In genomic region chr5:81194633-81195333, GRCh38 we compare ENCODE assay signal across 8 cellular contexts. TPM values are rescaled to one million over a fixed set of nuclear protein-coding genes. Genes with fewer than 3 reads are reported as not detected.
DNase-seq lines count a peak whose midpoint lies in the region; ATAC-seq and TF ChIP-seq lines count a peak whose summit lies in the region.

No MANE protein-coding gene starts in this region.

- H3K4me1 Mint-ChIP-seq in activated T-cell treated with anti-CD3 and anti-CD28 coated beads, Interleukin-2, amount 50 U/mL, for 4 hours (ENCODE audit: low read depth): peaks cover 7% of the 10 kb centered on the region
- peaks cover 29% of the 10 kb centered on the region for H3K4me1 Mint-ChIP-seq in nephron progenitor cell
- peaks cover 3 to 6% of the 10 kb centered on the region in 2 donors for H3K4me1 Mint-ChIP-seq in stimulated activated naive B cell treated with anti-CD40 and anti-IgM and Interleukin-4, amounts not matched to agents 10 μg/mL and 1 μg/mL and 100 μg/mL, for 72 hours

- no peak overlapping the region for H3K4me3 Mint-ChIP-seq in activated T-cell treated with anti-CD3 and anti-CD28 coated beads, Interleukin-2, amount 50 U/mL, for 4 hours
- peak overlapping the region; percentile 49 for H3K4me3 Mint-ChIP-seq in nephron progenitor cell
- peak overlapping the region; percentile 22 to 44 for H3K4me3 Mint-ChIP-seq in stimulated activated naive B cell treated with anti-CD40 and anti-IgM and Interleukin-4, amounts not matched to agents 10 μg/mL and 1 μg/mL and 100 μg/mL, for 72 hours

- TF ChIP-seq CTCF in Peyer's patch (IDR thresholded peaks at IDR 0.05): peak; percentile 33 to 85 (median 73)
- peak; percentile 86 to 95 for TF ChIP-seq CTCF in fibroblast of lung (conservative IDR thresholded peaks at IDR 0.05 in 1 of 2, IDR thresholded peaks at IDR 0.05 in 1 of 2; ENCODE audit: low read depth in 1 of 2, low read length in 2 of 2)
- TF ChIP-seq CTCF in nephron progenitor cell (IDR thresholded peaks at IDR 0.05): peak; percentile 93

- H3K4me1 ChIP-seq in HUES6 (ENCODE audit: control insufficient read depth, insufficient read depth, low read length) (peaks cover 7% of the 10 kb centered on the region), Peyer's patch (no peaks in the 10 kb centered on the region), fibroblast of lung (ENCODE audit: control insufficient read depth, extremely low read depth, insufficient read depth, low read length) (no peaks in the 10 kb centered on the region)

- H3K27me3 Mint-ChIP-seq in activated T-cell treated with anti-CD3 and anti-CD28 coated beads, Interleukin-2, amount 50 U/mL, for 4 hours (ENCODE audit: low read depth): no peaks in the 10 kb centered on the region
- peaks cover 4% of the 10 kb centered on the region for H3K27me3 Mint-ChIP-seq in nephron progenitor cell (ENCODE audit: low read depth, poor library complexity)
- H3K27me3 Mint-ChIP-seq in stimulated activated naive B cell treated with anti-CD40 and anti-IgM and Interleukin-4, amounts not matched to agents 10 μg/mL and 1 μg/mL and 100 μg/mL, for 72 hours: peaks cover 10 to 18% of the 10 kb centered on the region in 2 donors

- peak; percentile 68 for DNase-seq in COLO668 (lab: John Stamatoyannopoulos, UW; ENCODE audit: unreplicated experiment)
- DNase-seq in Peyer's patch: peak; percentile 57 to 89 (median 86)
- DNase-seq in activated T-cell treated with anti-CD3 and anti-CD28 coated beads, Interleukin-2, amount 50 U/mL, for 4 hours: peak; percentile 76
- DNase-seq in fibroblast of lung (ENCODE audit: low read depth in 2 of 2): peak; percentile 67 to 86
- DNase-seq in nephron progenitor cell: peak; percentile 91
- peak; percentile 69 for DNase-seq in stimulated activated naive B cell treated with anti-CD40 and anti-IgM and Interleukin-4, amounts not matched to agents 10 μg/mL and 1 μg/mL and 100 μg/mL, for 72 hours

- no peaks in the 10 kb centered on the region for H3K27me3 ChIP-seq in HUES6 (ENCODE audit: control insufficient read depth, insufficient read depth, low read length)
- no peaks in the 10 kb centered on the region for H3K27me3 ChIP-seq in Peyer's patch
- no peaks in the 10 kb centered on the region for H3K27me3 ChIP-seq in fibroblast of lung (ENCODE audit: control insufficient read depth, insufficient read depth, low read length)

- no peaks in the 10 kb centered on the region for H4K20me1 ChIP-seq in fibroblast of lung (ENCODE audit: control insufficient read depth, extremely low read depth, insufficient read depth, low read length)

- H3K27ac ChIP-seq in HUES6 (ENCODE audit: low read depth, low read length) (no peak overlapping the region), Peyer's patch (no peak overlapping the region), fibroblast of lung (ENCODE audit: insufficient read depth, low read length) (no peak overlapping the region)

- peak overlapping the region; percentile 66 for H2AFZ ChIP-seq in fibroblast of lung (ENCODE audit: low read length)

- no peaks in the 10 kb centered on the region for H3K36me3 ChIP-seq in HUES6 (ENCODE audit: control insufficient read depth, insufficient read depth, low read length)
- H3K36me3 ChIP-seq in Peyer's patch: no peaks in the 10 kb centered on the region
- no peaks in the 10 kb centered on the region for H3K36me3 ChIP-seq in fibroblast of lung (ENCODE audit: control insufficient read depth, insufficient read depth, low read length)

- H3K4me2 ChIP-seq in fibroblast of lung (ENCODE audit: extremely low read depth, insufficient read depth, low read length): peak overlapping the region; percentile 40

- H3K9me3 ChIP-seq in HUES6 (ENCODE audit: control insufficient read depth, insufficient read depth, low read depth, low read length) (no peaks in the 10 kb centered on the region), Peyer's patch (no peaks in the 10 kb centered on the region), fibroblast of lung (ENCODE audit: control insufficient read depth, insufficient read depth, low read depth, low read length) (no peaks in the 10 kb centered on the region)

- ATAC-seq in GM21367 (IDR thresholded peaks at IDR 0.05; ENCODE audit: unreplicated experiment): peak; percentile 91
- peak; percentile 98 to 99 for ATAC-seq in activated T-cell treated with anti-CD3 and anti-CD28 coated beads, Interleukin-2, amount 50 U/mL, for 4 hours
- peak; percentile 97 to 98 for ATAC-seq in stimulated activated naive B cell treated with anti-CD40 and anti-IgM and Interleukin-4, amounts not matched to agents 10 μg/mL and 1 μg/mL and 100 μg/mL, for 72 hours (replicated peaks)

- H3K9ac ChIP-seq in HUES6 (ENCODE audit: low read length): no peak overlapping the region
- H3K9ac ChIP-seq in fibroblast of lung (ENCODE audit: insufficient read depth, low read length): no peak overlapping the region

- TF ChIP-seq POLR2A in Peyer's patch (IDR thresholded peaks at IDR 0.05): no peak

- H3K4me3 ChIP-seq in HUES6 (ENCODE audit: low read depth, low read length) (0 out of 2 replicates have a peak overlapping the region, but pooled peaks have one; percentile 23), Peyer's patch (no peak overlapping the region), fibroblast of lung (replicated peaks in 1 of 4; ENCODE audit: control extremely low read depth in 1 of 4, insufficient read depth in 1 of 4, low read depth in 3 of 4, low read length in 4 of 4) (peak overlapping the region in 1 of 4 experiments; percentile 19)

- H3K36me3 Mint-ChIP-seq in activated T-cell treated with anti-CD3 and anti-CD28 coated beads, Interleukin-2, amount 50 U/mL, for 4 hours (ENCODE audit: insufficient read depth): peaks cover 2% of the 10 kb centered on the region
- H3K36me3 Mint-ChIP-seq in nephron progenitor cell (ENCODE audit: low read depth): no peaks in the 10 kb centered on the region
- no peaks in the 10 kb centered on the region for H3K36me3 Mint-ChIP-seq in stimulated activated naive B cell treated with anti-CD40 and anti-IgM and Interleukin-4, amounts not matched to agents 10 μg/mL and 1 μg/mL and 100 μg/mL, for 72 hours

- H3K9me3 Mint-ChIP-seq in activated T-cell treated with anti-CD3 and anti-CD28 coated beads, Interleukin-2, amount 50 U/mL, for 4 hours: no peaks in the 10 kb centered on the region
- H3K9me3 Mint-ChIP-seq in nephron progenitor cell: no peaks in the 10 kb centered on the region
- H3K9me3 Mint-ChIP-seq in stimulated activated naive B cell treated with anti-CD40 and anti-IgM and Interleukin-4, amounts not matched to agents 10 μg/mL and 1 μg/mL and 100 μg/mL, for 72 hours: no peaks in the 10 kb centered on the region

- no peaks in the 10 kb centered on the region for H3K79me2 ChIP-seq in fibroblast of lung (ENCODE audit: control insufficient read depth, insufficient read depth, low read length)

- no peak overlapping the region for H3K27ac Mint-ChIP-seq in nephron progenitor cell
- no peak overlapping the region for H3K27ac Mint-ChIP-seq in stimulated activated naive B cell treated with anti-CD40 and anti-IgM and Interleukin-4, amounts not matched to agents 10 μg/mL and 1 μg/mL and 100 μg/mL, for 72 hours

RNA-seq across cellular contexts. Expression of gene CKMT2, which starts 38.3 kb away (rescaled TPM):
- total RNA-seq in Peyer's patch: 10 to 100 TPM in 1 of 4 donors, 1 to 10 TPM in 3; 1.1 to 10.6 (median 3.8) TPM
- total RNA-seq in activated T-cell treated with anti-CD3 and anti-CD28 coated beads, Interleukin-2, amount 50 U/mL, for 4 hours: not detected
- total RNA-seq in fibroblast of lung: 8.0 and 19.3 TPM in 2 replicates
- 1.9 and 2.3 TPM in 2 replicates for polyA plus RNA-seq in fibroblast of lung
- polyA plus RNA-seq in fibroblast of lung (2012): 1.3 and 1.5 TPM in 2 replicates
- polyA minus RNA-seq in fibroblast of lung (ENCODE audit: low replicate concordance): 5.7 and 14.5 TPM in 2 replicates
